In genomic region chr3:40827942-40828688, GRCh38 we compare ENCODE assay signal across 16 cellular contexts.
DNase-seq lines count a peak whose midpoint lies in the region; ATAC-seq, FAIRE-seq and TF ChIP-seq lines count a peak whose summit lies in the region.
"Had no signal": no experiment of that assay in that cellular context is flagged by ENCODE, and none has a peak within 500 bp of the region (broad histone marks: within the 10 kb centered on the region; RNA-seq: fewer than 3 reads in every experiment).

No MANE protein-coding gene starts in this region.

- H2AFZ ChIP-seq in hepatocyte: no peak overlapping the region

- H3K9me2 ChIP-seq in hepatocyte (replicated peaks; ENCODE audit: insufficient read depth): no peaks in the 10 kb centered on the region

- intact Hi-C loops in sciatic nerve (cut with DNase I): no loop called here

- no peak overlapping the region for H3K27ac ChIP-seq in hepatocyte
- H3K27ac ChIP-seq: HL-60 had no signal

- DNase-seq in ELR (ENCODE audit: low read depth) (peak; percentile 37), bronchial epithelial cell (ENCODE audit: low read depth) (peak; percentile 66), hepatocyte (ENCODE audit: low spot score) (peak; percentile 10), sciatic nerve (ENCODE audit: low spot score) (peak; percentile 58), hepatic stellate cell (ENCODE audit: low spot score) (no peak), Ammon's horn (ENCODE audit: low spot score) (no peak)
- DNase-seq in activated CD4-positive, CD25-positive, alpha-beta regulatory T cell (lab: John Stamatoyannopoulos, UW): no peak
- DNase-seq: activated naive CD8-positive, alpha-beta T cell treated with anti-CD3 and anti-CD28 coated beads, Interleukin-2, amount 10 ng/mL, durations not matched to agents 7 days and 5 days; BE2C; effector memory CD8-positive, alpha-beta T cell; MM.1S; NCI-H446; nephron progenitor cell had no signal

- no peak for TF ChIP-seq CTCF in bronchial epithelial cell (IDR thresholded peaks at IDR 0.05; ENCODE audit: insufficient read depth, low read length, severe bottlenecking)
- TF ChIP-seq CTCF in hepatocyte (IDR thresholded peaks at IDR 0.05; ENCODE audit: poor library complexity): no peak

- H3K27me3 ChIP-seq in bronchial epithelial cell (ENCODE audit: control insufficient read depth, insufficient read depth, low read length) (no peaks in the 10 kb centered on the region), hepatocyte (no peaks in the 10 kb centered on the region)
- H3K27me3 ChIP-seq: BE2C had no signal

- no peaks in the 10 kb centered on the region for H3K9me3 ChIP-seq in hepatocyte (ENCODE audit: low read depth)
- H3K9me3 ChIP-seq: BE2C had no signal

- no peak for FAIRE-seq in bronchial epithelial cell (lab: Jason Lieb, UNC)

- H3K4me2 ChIP-seq in hepatocyte: no peak overlapping the region

- H3K4me3 ChIP-seq in bronchial epithelial cell (ENCODE audit: low read depth, low read length) (no peak overlapping the region), hepatocyte (no peak overlapping the region)

- no peaks in the 10 kb centered on the region for H3K36me3 ChIP-seq in bronchial epithelial cell (ENCODE audit: control insufficient read depth, insufficient read depth, low read length)
- H3K36me3 ChIP-seq in hepatocyte (replicated peaks; ENCODE audit: insufficient read depth, low read depth): no peaks in the 10 kb centered on the region
- H3K36me3 ChIP-seq: BE2C had no signal

- ATAC-seq in sciatic nerve: peak; percentile 90
- ATAC-seq in HG02678 (IDR thresholded peaks at IDR 0.05; ENCODE audit: unreplicated experiment): no peak
- ATAC-seq: effector memory CD8-positive, alpha-beta T cell; Panc1 had no signal

- no peaks in the 10 kb centered on the region for H3K4me1 ChIP-seq in hepatocyte (ENCODE audit: insufficient read depth)
- H3K4me1 ChIP-seq: BE2C had no signal

- H3K79me2 ChIP-seq in hepatocyte: no peaks in the 10 kb centered on the region

- no peaks in the 10 kb centered on the region for H4K20me1 ChIP-seq in hepatocyte (ENCODE audit: insufficient read depth, poor library complexity, severe bottlenecking)

- 74% methylated on average over 8 of the region's 8 CpGs for WGBS in hepatocyte (ENCODE audit: low lambda C conversion rate, missing lambda C conversion rate)

Comparison
In these comparisons a context has a peak if more than half of its experiments do, and no peak if none do; other contexts are left out.
1. DNase-seq: peak in ELR (single experiment), bronchial epithelial cell (single experiment), hepatocyte (single experiment) and sciatic nerve (single experiment); none in hepatic stellate cell (single experiment), Ammon's horn (single experiment) and activated CD4-positive, CD25-positive, alpha-beta regulatory T cell (0 of 4).